In genomic region chr6:57316581-57317059, GRCh38 we compare ENCODE assay signal across 1 cellular context.
TF ChIP-seq lines count a peak whose summit lies in the region.

No MANE protein-coding gene starts in this region.

TF ChIP-seq in K562, 482 proteins besides CTCF, POLR2A, EP300 and RAD21 (continued from another document and continues in another):
- TF ChIP-seq SRSF3 (IDR thresholded peaks at IDR 0.05; ENCODE audit: insufficient read depth, low read length) (no peak), E2F3 (CRISPR knock-in tag; IDR thresholded peaks at IDR 0.05) (no peak), CREB3L1 (IDR thresholded peaks at IDR 0.05; ENCODE audit: borderline replicate concordance, low read depth) (no peak; the same call in 1 of the 2 replicates), ZNF408 (CRISPR knock-in tag; IDR thresholded peaks at IDR 0.05; ENCODE audit: low read depth) (no peak), TARDBP (IDR thresholded peaks at IDR 0.05) (no peak), RBM17 (IDR thresholded peaks at IDR 0.05; ENCODE audit: borderline replicate concordance, low read depth, low read length) (no peak), ZNF511 (CRISPR knock-in tag; IDR thresholded peaks at IDR 0.05) (no peak), CBFA2T3 (IDR thresholded peaks at IDR 0.05) (no peak), ZFX (CRISPR knock-in tag; IDR thresholded peaks at IDR 0.05) (no peak), NR4A1 (CRISPR knock-in tag; IDR thresholded peaks at IDR 0.05) (no peak), NR4A1 (tag; IDR thresholded peaks at IDR 0.05) (no peak), SMARCB1 (IDR thresholded peaks at IDR 0.05; ENCODE audit: insufficient read length, low read depth) (no peak), ZNF212 (CRISPR knock-in tag; IDR thresholded peaks at IDR 0.05) (no peak), JUN (IDR thresholded peaks at IDR 0.05; ENCODE audit: borderline replicate concordance, low read depth, low read length) (no peak), JUN (CRISPR knock-in tag; IDR thresholded peaks at IDR 0.05; ENCODE audit: borderline replicate concordance) (no peak), MAFG (tag; conservative IDR thresholded peaks at IDR 0.05) (no peak), CLOCK (CRISPR knock-in tag; IDR thresholded peaks at IDR 0.05; ENCODE audit: borderline replicate concordance) (no peak), RFX5 (IDR thresholded peaks at IDR 0.05; ENCODE audit: low read depth, low read length) (no peak), ZNF695 (CRISPR knock-in tag; IDR thresholded peaks at IDR 0.05) (no peak), HNRNPL (IDR thresholded peaks at IDR 0.05; ENCODE audit: low read depth, low read length) (no peak), SP1 (CRISPR knock-in tag; IDR thresholded peaks at IDR 0.05) (peak; percentile 51; the same call in 1 of the 2 replicates), UBTF (IDR thresholded peaks at IDR 0.05; ENCODE audit: borderline replicate concordance in 1 of 2, low read depth in 2 of 2, low read length in 2 of 2) (0 out of 4 replicates have a peak, but pooled peaks of 1 of the 2 experiments have one; percentile 58), L3MBTL2 (IDR thresholded peaks at IDR 0.05) (peak; percentile 83), SIN3A (IDR thresholded peaks at IDR 0.05; ENCODE audit: borderline replicate concordance in 2 of 2, control insufficient read depth in 1 of 2, low read depth in 2 of 2, low read length in 2 of 2) (no peak; a peak in 1 of 4 replicates), CHAMP1 (IDR thresholded peaks at IDR 0.05) (0 out of 2 replicates have a peak, but pooled peaks have one; percentile 21), TCF3 (CRISPR knock-in tag; IDR thresholded peaks at IDR 0.05) (no peak), HNRNPUL1 (IDR thresholded peaks at IDR 0.05; ENCODE audit: low read length) (no peak), RBM34 (IDR thresholded peaks at IDR 0.05; ENCODE audit: borderline replicate concordance, insufficient read depth, low read length) (no peak)
- TF ChIP-seq, protein P1, sequence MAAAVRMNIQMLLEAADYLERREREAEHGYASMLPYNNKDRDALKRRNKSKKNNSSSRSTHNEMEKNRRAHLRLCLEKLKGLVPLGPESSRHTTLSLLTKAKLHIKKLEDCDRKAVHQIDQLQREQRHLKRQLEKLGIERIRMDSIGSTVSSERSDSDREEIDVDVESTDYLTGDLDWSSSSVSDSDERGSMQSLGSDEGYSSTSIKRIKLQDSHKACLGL (CRISPR knock-in tag; IDR thresholded peaks at IDR 0.05; ENCODE audit: borderline replicate concordance, poor library complexity, severe bottlenecking), result no peak
- TF ChIP-seq, protein P2, sequence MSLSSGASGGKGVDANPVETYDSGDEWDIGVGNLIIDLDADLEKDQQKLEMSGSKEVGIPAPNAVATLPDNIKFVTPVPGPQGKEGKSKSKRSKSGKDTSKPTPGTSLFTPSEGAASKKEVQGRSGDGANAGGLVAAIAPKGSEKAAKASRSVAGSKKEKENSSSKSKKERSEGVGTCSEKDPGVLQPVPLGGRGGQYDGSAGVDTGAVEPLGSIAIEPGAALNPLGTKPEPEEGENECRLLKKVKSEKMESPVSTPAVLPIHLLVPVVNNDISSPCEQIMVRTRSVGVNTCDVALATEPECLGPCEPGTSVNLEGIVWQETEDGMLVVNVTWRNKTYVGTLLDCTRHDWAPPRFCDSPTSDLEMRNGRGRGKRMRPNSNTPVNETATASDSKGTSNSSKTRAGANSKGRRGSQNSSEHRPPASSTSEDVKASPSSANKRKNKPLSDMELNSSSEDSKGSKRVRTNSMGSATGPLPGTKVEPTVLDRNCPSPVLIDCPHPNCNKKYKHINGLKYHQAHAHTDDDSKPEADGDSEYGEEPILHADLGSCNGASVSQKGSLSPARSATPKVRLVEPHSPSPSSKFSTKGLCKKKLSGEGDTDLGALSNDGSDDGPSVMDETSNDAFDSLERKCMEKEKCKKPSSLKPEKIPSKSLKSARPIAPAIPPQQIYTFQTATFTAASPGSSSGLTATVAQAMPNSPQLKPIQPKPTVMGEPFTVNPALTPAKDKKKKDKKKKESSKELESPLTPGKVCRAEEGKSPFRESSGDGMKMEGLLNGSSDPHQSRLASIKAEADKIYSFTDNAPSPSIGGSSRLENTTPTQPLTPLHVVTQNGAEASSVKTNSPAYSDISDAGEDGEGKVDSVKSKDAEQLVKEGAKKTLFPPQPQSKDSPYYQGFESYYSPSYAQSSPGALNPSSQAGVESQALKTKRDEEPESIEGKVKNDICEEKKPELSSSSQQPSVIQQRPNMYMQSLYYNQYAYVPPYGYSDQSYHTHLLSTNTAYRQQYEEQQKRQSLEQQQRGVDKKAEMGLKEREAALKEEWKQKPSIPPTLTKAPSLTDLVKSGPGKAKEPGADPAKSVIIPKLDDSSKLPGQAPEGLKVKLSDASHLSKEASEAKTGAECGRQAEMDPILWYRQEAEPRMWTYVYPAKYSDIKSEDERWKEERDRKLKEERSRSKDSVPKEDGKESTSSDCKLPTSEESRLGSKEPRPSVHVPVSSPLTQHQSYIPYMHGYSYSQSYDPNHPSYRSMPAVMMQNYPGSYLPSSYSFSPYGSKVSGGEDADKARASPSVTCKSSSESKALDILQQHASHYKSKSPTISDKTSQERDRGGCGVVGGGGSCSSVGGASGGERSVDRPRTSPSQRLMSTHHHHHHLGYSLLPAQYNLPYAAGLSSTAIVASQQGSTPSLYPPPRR (CRISPR knock-in tag; IDR thresholded peaks at IDR 0.05; ENCODE audit: borderline replicate concordance), result no peak
- TF ChIP-seq, protein P3, sequence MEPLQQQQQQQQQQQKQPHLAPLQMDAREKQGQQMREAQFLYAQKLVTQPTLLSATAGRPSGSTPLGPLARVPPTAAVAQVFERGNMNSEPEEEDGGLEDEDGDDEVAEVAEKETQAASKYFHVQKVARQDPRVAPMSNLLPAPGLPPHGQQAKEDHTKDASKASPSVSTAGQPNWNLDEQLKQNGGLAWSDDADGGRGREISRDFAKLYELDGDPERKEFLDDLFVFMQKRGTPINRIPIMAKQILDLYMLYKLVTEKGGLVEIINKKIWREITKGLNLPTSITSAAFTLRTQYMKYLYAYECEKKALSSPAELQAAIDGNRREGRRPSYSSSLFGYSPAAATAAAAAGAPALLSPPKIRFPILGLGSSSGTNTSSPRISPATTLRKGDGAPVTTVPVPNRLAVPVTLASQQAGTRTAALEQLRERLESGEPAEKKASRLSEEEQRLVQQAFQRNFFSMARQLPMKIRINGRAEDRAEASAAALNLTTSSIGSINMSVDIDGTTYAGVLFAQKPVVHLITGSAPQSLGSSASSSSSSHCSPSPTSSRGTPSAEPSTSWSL (CRISPR knock-in tag; IDR thresholded peaks at IDR 0.05; ENCODE audit: borderline replicate concordance), result no peak
- TF ChIP-seq, protein P4, sequence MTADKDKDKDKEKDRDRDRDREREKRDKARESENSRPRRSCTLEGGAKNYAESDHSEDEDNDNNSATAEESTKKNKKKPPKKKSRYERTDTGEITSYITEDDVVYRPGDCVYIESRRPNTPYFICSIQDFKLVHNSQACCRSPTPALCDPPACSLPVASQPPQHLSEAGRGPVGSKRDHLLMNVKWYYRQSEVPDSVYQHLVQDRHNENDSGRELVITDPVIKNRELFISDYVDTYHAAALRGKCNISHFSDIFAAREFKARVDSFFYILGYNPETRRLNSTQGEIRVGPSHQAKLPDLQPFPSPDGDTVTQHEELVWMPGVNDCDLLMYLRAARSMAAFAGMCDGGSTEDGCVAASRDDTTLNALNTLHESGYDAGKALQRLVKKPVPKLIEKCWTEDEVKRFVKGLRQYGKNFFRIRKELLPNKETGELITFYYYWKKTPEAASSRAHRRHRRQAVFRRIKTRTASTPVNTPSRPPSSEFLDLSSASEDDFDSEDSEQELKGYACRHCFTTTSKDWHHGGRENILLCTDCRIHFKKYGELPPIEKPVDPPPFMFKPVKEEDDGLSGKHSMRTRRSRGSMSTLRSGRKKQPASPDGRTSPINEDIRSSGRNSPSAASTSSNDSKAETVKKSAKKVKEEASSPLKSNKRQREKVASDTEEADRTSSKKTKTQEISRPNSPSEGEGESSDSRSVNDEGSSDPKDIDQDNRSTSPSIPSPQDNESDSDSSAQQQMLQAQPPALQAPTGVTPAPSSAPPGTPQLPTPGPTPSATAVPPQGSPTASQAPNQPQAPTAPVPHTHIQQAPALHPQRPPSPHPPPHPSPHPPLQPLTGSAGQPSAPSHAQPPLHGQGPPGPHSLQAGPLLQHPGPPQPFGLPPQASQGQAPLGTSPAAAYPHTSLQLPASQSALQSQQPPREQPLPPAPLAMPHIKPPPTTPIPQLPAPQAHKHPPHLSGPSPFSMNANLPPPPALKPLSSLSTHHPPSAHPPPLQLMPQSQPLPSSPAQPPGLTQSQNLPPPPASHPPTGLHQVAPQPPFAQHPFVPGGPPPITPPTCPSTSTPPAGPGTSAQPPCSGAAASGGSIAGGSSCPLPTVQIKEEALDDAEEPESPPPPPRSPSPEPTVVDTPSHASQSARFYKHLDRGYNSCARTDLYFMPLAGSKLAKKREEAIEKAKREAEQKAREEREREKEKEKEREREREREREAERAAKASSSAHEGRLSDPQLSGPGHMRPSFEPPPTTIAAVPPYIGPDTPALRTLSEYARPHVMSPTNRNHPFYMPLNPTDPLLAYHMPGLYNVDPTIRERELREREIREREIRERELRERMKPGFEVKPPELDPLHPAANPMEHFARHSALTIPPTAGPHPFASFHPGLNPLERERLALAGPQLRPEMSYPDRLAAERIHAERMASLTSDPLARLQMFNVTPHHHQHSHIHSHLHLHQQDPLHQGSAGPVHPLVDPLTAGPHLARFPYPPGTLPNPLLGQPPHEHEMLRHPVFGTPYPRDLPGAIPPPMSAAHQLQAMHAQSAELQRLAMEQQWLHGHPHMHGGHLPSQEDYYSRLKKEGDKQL (CRISPR knock-in tag; IDR thresholded peaks at IDR 0.05; ENCODE audit: borderline replicate concordance), result no peak
- TF ChIP-seq, protein P5, sequence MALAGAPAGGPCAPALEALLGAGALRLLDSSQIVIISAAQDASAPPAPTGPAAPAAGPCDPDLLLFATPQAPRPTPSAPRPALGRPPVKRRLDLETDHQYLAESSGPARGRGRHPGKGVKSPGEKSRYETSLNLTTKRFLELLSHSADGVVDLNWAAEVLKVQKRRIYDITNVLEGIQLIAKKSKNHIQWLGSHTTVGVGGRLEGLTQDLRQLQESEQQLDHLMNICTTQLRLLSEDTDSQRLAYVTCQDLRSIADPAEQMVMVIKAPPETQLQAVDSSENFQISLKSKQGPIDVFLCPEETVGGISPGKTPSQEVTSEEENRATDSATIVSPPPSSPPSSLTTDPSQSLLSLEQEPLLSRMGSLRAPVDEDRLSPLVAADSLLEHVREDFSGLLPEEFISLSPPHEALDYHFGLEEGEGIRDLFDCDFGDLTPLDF (CRISPR knock-in tag; IDR thresholded peaks at IDR 0.05), result no peak
